In genomic region chr1:184608581-184608980, GRCh38 we compare ENCODE assay signal across 21 cellular contexts.
DNase-seq lines count a peak whose midpoint lies in the region; ATAC-seq and TF ChIP-seq lines count a peak whose summit lies in the region.
"Had no signal": no experiment of that assay in that cellular context is flagged by ENCODE, and none has a peak within 500 bp of the region (broad histone marks: within the 10 kb centered on the region; RNA-seq: fewer than 3 reads in every experiment).

No MANE protein-coding gene starts in this region.

- DNase-seq in left ventricle myocardium inferior = no peak
- DNase-seq in Right ventricle myocardium superior = no peak
- peak; percentile 8 for DNase-seq in dermis blood vessel endothelial cell
- no peak for DNase-seq in trophoblast cell
- no peak for DNase-seq in uterus
- no peak for DNase-seq in NCI-H187 (lab: John Stamatoyannopoulos, UW)
- DNase-seq in effector memory CD8-positive, alpha-beta T cell = no peak
- DNase-seq: DMS79, IMR-90, MV-4-11, NCI-H1105 treated with DMSO at 0.1 percent for 48 hours, NCI-H1694, NCI-H2081 treated with DMSO at 0.1 percent for 48 hours, NCI-H2171 treated with DMSO at 0.1 percent for 48 hours, NCI-H526 treated with DMSO at 0.1 percent for 48 hours, Peyer's patch had no signal

- no peaks in the 10 kb centered on the region for H3K27me3 Mint-ChIP-seq in effector memory CD8-positive, alpha-beta T cell
- H3K27me3 Mint-ChIP-seq: B cell had no signal

- H3K4me3 Mint-ChIP-seq in effector memory CD8-positive, alpha-beta T cell = no peak overlapping the region
- H3K4me3 Mint-ChIP-seq: B cell had no signal

- no peak overlapping the region for H2AK5ac ChIP-seq in trophoblast cell (ENCODE audit: low read length)

- TF ChIP-seq CTCF in left ventricle myocardium inferior (IDR thresholded peaks at IDR 0.05; ENCODE audit: borderline replicate concordance) = no peak
- no peak for TF ChIP-seq CTCF in uterus (IDR thresholded peaks at IDR 0.05)

- H3K4me1 Mint-ChIP-seq in effector memory CD8-positive, alpha-beta T cell (ENCODE audit: low read depth in 2 of 2) = peaks cover 3 to 4% of the 10 kb centered on the region in 2 donors
- H3K4me1 Mint-ChIP-seq: B cell had no signal

- no peak overlapping the region for H2BK5ac ChIP-seq in trophoblast cell (ENCODE audit: low read depth, low read length, poor library complexity)

- H3K27ac ChIP-seq in left ventricle myocardium inferior (replicated peaks) = peak overlapping the region; percentile 33
- H3K27ac ChIP-seq in trophoblast cell (ENCODE audit: low read depth, low read length) = no peak overlapping the region
- peak overlapping the region; percentile 84 to 90 for H3K27ac ChIP-seq in uterus
- H3K27ac ChIP-seq: KMS-11, SJSA1 had no signal

- H3K18ac ChIP-seq in trophoblast cell (ENCODE audit: low read length) = no peak overlapping the region

- H3K36me3 ChIP-seq in left ventricle myocardium inferior (no peaks in the 10 kb centered on the region), trophoblast cell (ENCODE audit: control insufficient read depth in 1 of 2, insufficient read depth in 2 of 2, low read length in 2 of 2) (no peaks in the 10 kb centered on the region), uterus (no peaks in the 10 kb centered on the region)
- H3K36me3 ChIP-seq: SJSA1 had no signal

- H2BK12ac ChIP-seq in trophoblast cell (ENCODE audit: low read length) = no peak overlapping the region

- H3K79me2 ChIP-seq in trophoblast cell (ENCODE audit: control insufficient read depth, insufficient read depth, low read length, poor library complexity) = no peaks in the 10 kb centered on the region

- H3K4me1 ChIP-seq in left ventricle myocardium inferior (peaks cover 52% of the 10 kb centered on the region), trophoblast cell (ENCODE audit: control insufficient read depth in 1 of 2, insufficient read depth in 2 of 2, low read length in 2 of 2) (peaks cover 0 to 3% of the 10 kb centered on the region in 2 experiments), uterus (no peaks in the 10 kb centered on the region)
- H3K4me1 ChIP-seq: Peyer's patch, SJSA1 had no signal

- no peak overlapping the region for H3K4me2 ChIP-seq in trophoblast cell (ENCODE audit: low read length)
- H3K4me2 ChIP-seq: A549, KMS-11 had no signal

- no peak overlapping the region for H2BK120ac ChIP-seq in trophoblast cell (ENCODE audit: insufficient read depth, low read length, poor library complexity)

- H3K9me3 ChIP-seq in left ventricle myocardium inferior (replicated peaks) (no peaks in the 10 kb centered on the region), trophoblast cell (ENCODE audit: insufficient read depth, low read depth, low read length) (no peaks in the 10 kb centered on the region), uterus (no peaks in the 10 kb centered on the region)
- H3K9me3 ChIP-seq: A549, Peyer's patch, SJSA1 had no signal

- no peak overlapping the region for H3K4ac ChIP-seq in trophoblast cell (ENCODE audit: low read depth, low read length)

- H4K91ac ChIP-seq in trophoblast cell (ENCODE audit: low read depth, low read length) = no peak overlapping the region

- peak overlapping the region; percentile 18 for H2AFZ ChIP-seq in trophoblast cell (ENCODE audit: insufficient read depth, low read length, poor library complexity)

- TF ChIP-seq POLR2A in uterus (IDR thresholded peaks at IDR 0.05) = no peak

- no peak overlapping the region for H4K8ac ChIP-seq in trophoblast cell (ENCODE audit: low read depth, low read length)

- no peak overlapping the region for H4K12ac ChIP-seq in trophoblast cell (ENCODE audit: low read depth, low read length)

- ATAC-seq in Right ventricle myocardium superior (ENCODE audit: poor library complexity) = no peak
- ATAC-seq in effector memory CD8-positive, alpha-beta T cell (replicated peaks) = no peak
- no peak for ATAC-seq in GM19395 (IDR thresholded peaks at IDR 0.05; ENCODE audit: unreplicated experiment)
- ATAC-seq: A549 had no signal

- H3K9me3 Mint-ChIP-seq in effector memory CD8-positive, alpha-beta T cell = no peaks in the 10 kb centered on the region

- H3K27me3 ChIP-seq in left ventricle myocardium inferior (ENCODE audit: low read depth) = no peaks in the 10 kb centered on the region
- H3K27me3 ChIP-seq in trophoblast cell (ENCODE audit: insufficient read depth, low read length) = no peaks in the 10 kb centered on the region
- H3K27me3 ChIP-seq in uterus = no peaks in the 10 kb centered on the region
- H3K27me3 ChIP-seq: Peyer's patch, SJSA1 had no signal

- no CpG with 5 or more reads among the region's 4 CpGs for WGBS in trophoblast cell (ENCODE audit: extremely low coverage, insufficient coverage, insufficient read length)

- H3K23ac ChIP-seq in trophoblast cell (ENCODE audit: low read length) = no peak overlapping the region

- peaks cover 4% of the 10 kb centered on the region for H3K36me3 Mint-ChIP-seq in effector memory CD8-positive, alpha-beta T cell (ENCODE audit: insufficient read depth)

- intact Hi-C loops in left ventricle myocardium inferior (cut with micrococcal nuclease) = no loop called here
- intact Hi-C loops in Right ventricle myocardium superior (cut with DNase I) = no loop called here
- intact Hi-C loops in uterus (cut with DNase I; ENCODE audit: low total_unique reads) = no loop called here

- H3K79me1 ChIP-seq in trophoblast cell (ENCODE audit: low read length) = no peaks in the 10 kb centered on the region

- no peak overlapping the region for H3K9ac ChIP-seq in trophoblast cell (ENCODE audit: low read length)
- H3K9ac ChIP-seq: KMS-11 had no signal

- peak overlapping the region in 1 of 2 donors; percentile 54 for H3K27ac Mint-ChIP-seq in effector memory CD8-positive, alpha-beta T cell
- H3K27ac Mint-ChIP-seq: B cell had no signal

- H3K14ac ChIP-seq in trophoblast cell (ENCODE audit: low read length) = no peak overlapping the region

- H3K4me3 ChIP-seq in left ventricle myocardium inferior = no peak overlapping the region
- no peak overlapping the region for H3K4me3 ChIP-seq in trophoblast cell (ENCODE audit: low read depth, low read length)
- no peak overlapping the region for H3K4me3 ChIP-seq in uterus
- H3K4me3 ChIP-seq: A549, Peyer's patch, SJSA1 had no signal
